9 cellular contexts compared by ENCODE assay signal in genomic region chr22:35301370-35301874, GRCh38. TPM values are rescaled to one million over a fixed set of nuclear protein-coding genes. Genes with fewer than 3 reads are reported as not detected.
DNase-seq lines count a peak whose midpoint lies in the region; ATAC-seq and TF ChIP-seq lines count a peak whose summit lies in the region.
"Had no signal": no experiment of that assay in that cellular context is flagged by ENCODE, and none has a peak within 500 bp of the region (broad histone marks: within the 10 kb centered on the region; RNA-seq: fewer than 3 reads in every experiment).

No MANE protein-coding gene starts in this region.

- intact Hi-C loops in Caco-2 (cut with micrococcal nuclease; ENCODE audit: unreplicated experiment), result no loop called here

- peaks cover 18% of the 10 kb centered on the region for H3K36me3 Mint-ChIP-seq in Caco-2 (ENCODE audit: insufficient read depth, unreplicated experiment)

- H3K9me3 Mint-ChIP-seq in Caco-2 (ENCODE audit: unreplicated experiment), result no peaks in the 10 kb centered on the region

- POLR2A ChIA-PET in Caco-2 (lab: Charles Lee), result interaction anchor here (0.7 to 1.3 kb wide), 3 partner anchors 9 to 1228 kb away, joined by 3 to 4 read pairs (median 4); no protein-coding TSS in a partner anchor

- H3K27me3 Mint-ChIP-seq in Caco-2 (ENCODE audit: insufficient read depth, unreplicated experiment), result no peaks in the 10 kb centered on the region

- no peaks in the 10 kb centered on the region for H3K27me3 ChIP-seq in Caco-2 (replicated peaks; ENCODE audit: control insufficient read depth, insufficient read depth, low read length)

- peak overlapping the region; percentile 91 for H3K4me3 Mint-ChIP-seq in Caco-2 (ENCODE audit: unreplicated experiment)

- H3K4me1 Mint-ChIP-seq in Caco-2 (ENCODE audit: low read depth, unreplicated experiment), result no peaks in the 10 kb centered on the region

- TF ChIP-seq CTCF in Caco-2 (IDR thresholded peaks at IDR 0.05; ENCODE audit: insufficient read depth in 1 of 2, low read depth in 1 of 2, low read length in 1 of 2, severe bottlenecking in 1 of 2, unreplicated experiment in 1 of 2), result no peak
- TF ChIP-seq CTCF in cardiac fibroblast (IDR thresholded peaks at IDR 0.05; ENCODE audit: low read depth, low read length), result no peak

- H3K4me1 ChIP-seq in Caco-2, result peaks cover 3% of the 10 kb centered on the region; the same call in 1 of the 2 replicates

- peak overlapping the region; percentile 96 for H3K27ac Mint-ChIP-seq in Caco-2 (ENCODE audit: unreplicated experiment)

- BruUV-seq in Caco-2 (replicated peaks; lab: Mats Ljungman, UMichigan), result no TSS peak

- no peaks in the 10 kb centered on the region for H3K9me3 ChIP-seq in Caco-2
- H3K9me3 ChIP-seq: mucosa of descending colon had no signal

- H3K4me3 ChIP-seq in Caco-2 (ENCODE audit: low read depth, low read length) (peak overlapping the region; percentile 70), cardiac fibroblast (replicated peaks in 1 of 2; ENCODE audit: low read depth in 2 of 2, low read length in 2 of 2) (peak overlapping the region in 1 of 2 donors; percentile 89)
- H3K4me3 ChIP-seq: mucosa of descending colon had no signal

- DNase-seq in Caco-2, result peak; percentile 85 to 87
- peak; percentile 84 for DNase-seq in NCI-H460 (ENCODE audit: extremely low read depth, low read depth)
- peak; percentile 98 to 99 for DNase-seq in cardiac fibroblast (ENCODE audit: low read depth in 2 of 2)
- DNase-seq in myocyte (ENCODE audit: low read depth), result peak; percentile 68
- no peak for DNase-seq in NCI-H146 treated with DMSO at 0.1 percent for 48 hours (lab: John Stamatoyannopoulos, UW; ENCODE audit: unreplicated experiment)
- no peak for DNase-seq in putamen (ENCODE audit: low spot score)
- no peak for DNase-seq in activated CD4-positive, alpha-beta T cell treated with anti-CD3 and anti-CD28 coated beads for 4 hours

- H3K36me3 ChIP-seq in Caco-2 (ENCODE audit: control insufficient read depth, insufficient read depth, low read length), result no peaks in the 10 kb centered on the region

- CTCF ChIA-PET in Caco-2 (lab: Charles Lee), result interaction anchor here (0.7 to 1.1 kb wide), 3 partner anchors 44 to 70 kb away, joined by 3 to 4 read pairs (median 3); no protein-coding TSS in a partner anchor

- ATAC-seq in HG03135 (IDR thresholded peaks at IDR 0.05; ENCODE audit: unreplicated experiment), result no peak
- ATAC-seq: mucosa of descending colon had no signal

RNA-seq across cellular contexts. Expression of gene TOM1, which starts 1.7 kb away (rescaled TPM):
- 43.3 and 47.4 TPM in 2 replicates for total RNA-seq in Caco-2 (2022)
- 18.9 and 19.3 TPM in 2 replicates for total RNA-seq in NCI-H460 (2014; rRNA removed; shearing (Covaris generic))
- polyA plus RNA-seq in NCI-H460 (2014; cell fraction: nucleus; rRNA removed), result 21.1 and 24.0 TPM in 2 replicates
- total RNA-seq in myocyte, result 162 and 176 TPM in 2 replicates
- 76.2 TPM for polyA plus RNA-seq in myocyte (2012)

RNA-seq across cellular contexts. Expression of gene HMGXB4, which starts 44.1 kb away (rescaled TPM):
- total RNA-seq in Caco-2 (2022), result 22.3 and 22.6 TPM in 2 replicates
- total RNA-seq in NCI-H460 (2014; rRNA removed; shearing (Covaris generic)), result 17.0 and 22.9 TPM in 2 replicates
- polyA plus RNA-seq in NCI-H460 (2014; cell fraction: nucleus; rRNA removed), result 21.1 and 23.3 TPM in 2 replicates
- total RNA-seq in myocyte, result 10.4 and 12.5 TPM in 2 replicates
- polyA plus RNA-seq in myocyte (2012), result 8.0 TPM

Comparison
In these comparisons a context has a peak if more than half of its experiments do, and no peak if none do; other contexts are left out.
1. DNase-seq: peak in Caco-2 (2 of 2), NCI-H460 (single experiment), cardiac fibroblast (2 of 2) and myocyte (single experiment); none in NCI-H146 treated with DMSO at 0.1 percent for 48 hours (single experiment), putamen (single experiment) and activated CD4-positive, alpha-beta T cell treated with anti-CD3 and anti-CD28 coated beads for 4 hours (0 of 2).